19 cellular contexts compared by ENCODE assay signal in the genomic region with DNA sequence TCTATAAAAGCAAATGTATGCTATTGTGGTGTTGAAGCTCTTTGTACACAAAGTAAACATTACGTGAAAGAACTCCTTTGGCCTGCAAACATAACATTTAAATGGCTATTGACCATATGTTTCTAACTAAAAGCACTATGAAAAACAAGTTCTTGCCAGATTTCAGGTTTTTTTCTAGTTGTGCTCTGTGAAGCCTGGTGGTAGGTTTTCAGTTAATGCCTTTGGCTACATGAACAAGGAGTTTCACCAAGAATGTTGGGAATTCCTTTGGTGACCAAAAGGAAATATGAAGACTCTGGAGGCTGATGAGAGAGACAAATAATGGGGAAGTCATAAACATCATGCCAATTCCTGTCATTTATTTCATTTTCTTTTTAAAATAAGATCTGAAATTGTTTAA.
DNase-seq lines count a peak whose midpoint lies in the region; ATAC-seq and TF ChIP-seq lines count a peak whose summit lies in the region.
"Had no signal": no experiment of that assay in that cellular context is flagged by ENCODE, and none has a peak within 500 bp of the region (broad histone marks: within the 10 kb centered on the region; RNA-seq: fewer than 3 reads in every experiment).

No MANE protein-coding gene starts in this region.

- H4K20me1 ChIP-seq in H9 (ENCODE audit: control insufficient read depth, insufficient read depth, insufficient read length), result no peaks in the 10 kb centered on the region

- no peak overlapping the region for H4K8ac ChIP-seq in H9 (replicated peaks; ENCODE audit: insufficient read length, low read depth, low read length)

- H2AK5ac ChIP-seq in H9 (ENCODE audit: insufficient read length, low read length), result no peak overlapping the region

- intact Hi-C loops in A673 (cut with micrococcal nuclease; ENCODE audit: unreplicated experiment), result loop anchor here (2.0 to 10.0 kb wide), 2 partner anchors 168 to 296 kb away; no protein-coding TSS in a partner anchor

- H2BK120ac ChIP-seq in H9 (ENCODE audit: low read depth, low read length, poor library complexity, severe bottlenecking), result no peak overlapping the region

- H3K9me3 Mint-ChIP-seq in H9 (no peaks in the 10 kb centered on the region), WTC11 (no peaks in the 10 kb centered on the region)

- H4K5ac ChIP-seq in H9 (ENCODE audit: insufficient read length, low read depth, low read length), result no peak overlapping the region

- no peak overlapping the region for H3K23ac ChIP-seq in H9 (ENCODE audit: insufficient read length, low read depth, low read length)

- H3K4me1 Mint-ChIP-seq in H9, result peaks cover 41 to 60% of the 10 kb centered on the region in 2 experiments
- H3K4me1 Mint-ChIP-seq in WTC11, result peaks cover 76% of the 10 kb centered on the region

- no peak overlapping the region for H3K18ac ChIP-seq in H9 (ENCODE audit: insufficient read length, low read depth, low read length)

- no TSS peak for BruUV-seq in A673 (replicated peaks; lab: Mats Ljungman, UMichigan)

- peak; percentile 50 for DNase-seq in A673 (ENCODE audit: low spot score)
- DNase-seq in H9, result no peak
- no peak for DNase-seq in WTC11 (ENCODE audit: low spot score)
- peak; percentile 45 to 72 for DNase-seq in foreskin fibroblast
- no peak for DNase-seq in RWPE1 (ENCODE audit: low spot score)
- no peak for DNase-seq in epidermal melanocyte (ENCODE audit: insufficient read length, low spot score)
- DNase-seq in NOMO-1 (lab: John Stamatoyannopoulos, UW; ENCODE audit: unreplicated experiment in 2 of 2), result no peak
- DNase-seq: 8988T; activated CD8-positive, alpha-beta memory T cell treated with anti-CD3 and anti-CD28 coated beads, Interleukin-2, amount 50 U/mL, for 48 hours; colonic mucosa; DMS 273 treated with DMSO at 0.1 percent for 48 hours; NCI-H2081 treated with DMSO at 0.1 percent for 48 hours; NK-92 treated with Interleukin-12 subunit alpha and Interleukin-12 subunit beta, amount 100 ng/mL, for 24 hours; WERI-Rb-1 had no signal

- no peak overlapping the region for H3K4me3 ChIP-seq in A673 (ENCODE audit: low read depth, low read length, poor library complexity, severe bottlenecking)
- H3K4me3 ChIP-seq in foreskin fibroblast (ENCODE audit: low read depth in 1 of 2, low read length in 2 of 2), result no peak overlapping the region
- H3K4me3 ChIP-seq: colonic mucosa had no signal

- no peak overlapping the region for H4K91ac ChIP-seq in H9 (ENCODE audit: insufficient read length, low read depth, low read length)

- H3K79me1 ChIP-seq in H9 (ENCODE audit: insufficient read depth, low read depth, low read length, poor library complexity, severe bottlenecking), result no peaks in the 10 kb centered on the region

- no peak overlapping the region for H2BK5ac ChIP-seq in H9 (ENCODE audit: insufficient read length, low read length)

- WGBS in H9 (ENCODE audit: extremely low coverage, insufficient read length, low lambda C conversion rate), result no CpG with 5 or more reads among the region's 1 CpG

- no peak overlapping the region for H2BK15ac ChIP-seq in H9 (ENCODE audit: low read depth, low read length)

- H3K27me3 ChIP-seq in A673 (replicated peaks; ENCODE audit: insufficient read depth, low read depth, low read length, poor library complexity) (peaks cover 20% of the 10 kb centered on the region), H9 (ENCODE audit: insufficient read depth, low read length) (no peaks in the 10 kb centered on the region)
- H3K27me3 ChIP-seq: colonic mucosa had no signal

- H3K27ac ChIP-seq in A673 (ENCODE audit: low read depth, low read length, poor library complexity, severe bottlenecking) (no peak overlapping the region), H9 (ENCODE audit: insufficient read length, low read depth, low read length) (peak overlapping the region; percentile 61), RWPE1 (no peak overlapping the region)
- H3K27ac ChIP-seq: colonic mucosa, SK-N-MC, WERI-Rb-1 had no signal

- H2BK20ac ChIP-seq in H9 (ENCODE audit: low read depth, low read length, poor library complexity, severe bottlenecking), result no peak overlapping the region

- no peak overlapping the region for H3K4ac ChIP-seq in H9 (ENCODE audit: low read depth, low read length)

- H3K27me3 Mint-ChIP-seq in H9 (ENCODE audit: low read depth) (no peaks in the 10 kb centered on the region), WTC11 (ENCODE audit: low read depth) (no peaks in the 10 kb centered on the region)
- H3K27me3 Mint-ChIP-seq: progenitor cell of endocrine pancreas had no signal

- no peak overlapping the region for H3K4me3 Mint-ChIP-seq in H9
- H3K4me3 Mint-ChIP-seq in WTC11, result no peak overlapping the region
- H3K4me3 Mint-ChIP-seq: activated naive CD8-positive, alpha-beta T cell had no signal

- no peak overlapping the region for H3T11ph ChIP-seq in H9 (ENCODE audit: low read length)

- H3K9me3 ChIP-seq in A673 (ENCODE audit: low read depth, low read length, poor library complexity, severe bottlenecking) (no peaks in the 10 kb centered on the region), H9 (ENCODE audit: control insufficient read depth, low read depth, low read length) (no peaks in the 10 kb centered on the region)
- H3K9me3 ChIP-seq: colonic mucosa had no signal

- H3K27ac Mint-ChIP-seq in H9, result peak overlapping the region in 2 of 3 experiments; percentile 97 to 99; a peak in 5 of 7 replicates
- peak overlapping the region; percentile 97 for H3K27ac Mint-ChIP-seq in WTC11
- H3K27ac Mint-ChIP-seq: activated naive CD8-positive, alpha-beta T cell had no signal

- no peak overlapping the region for H3K14ac ChIP-seq in H9 (ENCODE audit: insufficient read depth, low read length)

- POLR2A ChIA-PET in A673 (lab: Charles Lee; ENCODE audit: low non-redundant PET) (no interaction called here), WTC11 (lab: Charles Lee) (interaction anchor here (0.6 kb wide), 1 partner anchor 15 kb away, joined by 3 read pairs; no protein-coding TSS in a partner anchor), RWPE1 (lab: Yijun Ruan, JAX; ENCODE audit: low non-redundant PET) (no interaction called here)

- H3K4me1 ChIP-seq in A673 (ENCODE audit: insufficient read depth, low read length, poor library complexity, severe bottlenecking), result peaks cover 32% of the 10 kb centered on the region
- peaks cover 6% of the 10 kb centered on the region; the same call in 1 of the 2 replicates for H3K4me1 ChIP-seq in H9 (ENCODE audit: insufficient read depth, low read length)
- H3K4me1 ChIP-seq: colonic mucosa had no signal

- no peaks in the 10 kb centered on the region for H3K36me3 Mint-ChIP-seq in H9 (ENCODE audit: insufficient read depth in 1 of 3, low read depth in 3 of 3)
- no peaks in the 10 kb centered on the region for H3K36me3 Mint-ChIP-seq in WTC11
- H3K36me3 Mint-ChIP-seq: activated naive CD8-positive, alpha-beta T cell had no signal

- no peaks in the 10 kb centered on the region for H3K23me2 ChIP-seq in H9 (ENCODE audit: insufficient read length, low read depth, low read length, poor library complexity, severe bottlenecking)

- no peaks in the 10 kb centered on the region for H3K79me2 ChIP-seq in H9 (ENCODE audit: insufficient read depth, low read length)

- no peaks in the 10 kb centered on the region for H3K36me3 ChIP-seq in A673 (ENCODE audit: insufficient read depth, low read length, poor library complexity, severe bottlenecking)
- H3K36me3 ChIP-seq: colonic mucosa, WERI-Rb-1 had no signal

- H3K9ac ChIP-seq in H9 (ENCODE audit: extremely low read depth, insufficient read length, low read length), result no peak overlapping the region

- H3K4me2 ChIP-seq in H9 (ENCODE audit: insufficient read depth, insufficient read length, low read length), result no peak overlapping the region

- CTCF ChIA-PET in A673 (lab: Charles Lee), result no interaction called here
- CTCF ChIA-PET in WTC11 (lab: Charles Lee), result no interaction called here
- CTCF ChIA-PET in RWPE1 (lab: Yijun Ruan, JAX), result interaction anchor here (0.6 kb wide), 1 partner anchor 98 kb away, joined by 3 read pairs; no protein-coding TSS in a partner anchor

- no peak overlapping the region for H2BK12ac ChIP-seq in H9 (ENCODE audit: insufficient read length, low read depth, low read length)

- no peak for TF ChIP-seq CTCF in A673 (conservative IDR thresholded peaks at IDR 0.05; ENCODE audit: low read depth, low read length)
- no peak for TF ChIP-seq CTCF in H9 (conservative IDR thresholded peaks at IDR 0.05)
- no peak for TF ChIP-seq CTCF in WTC11 (IDR thresholded peaks at IDR 0.05)
- no peak for TF ChIP-seq CTCF in foreskin fibroblast (IDR thresholded peaks at IDR 0.05; ENCODE audit: low read depth, low read length)
- TF ChIP-seq CTCF in RWPE1 (conservative IDR thresholded peaks at IDR 0.05; ENCODE audit: low read depth), result no peak

- ATAC-seq in WTC11 (no peak), GM21717 (IDR thresholded peaks at IDR 0.05; ENCODE audit: unreplicated experiment) (no peak)
- ATAC-seq: esophagus mucosa had no signal

- no peak overlapping the region for H2AFZ ChIP-seq in H9 (ENCODE audit: low read length)

- no peak overlapping the region for H3K56ac ChIP-seq in H9 (ENCODE audit: insufficient read length, low read depth, low read length)

TF ChIP-seq in WTC11, 78 proteins besides CTCF, POLR2A, EP300 and RAD21 (continues in another document):
- no peak for TF ChIP-seq JAZF1 (CRISPR knock-in tag; IDR thresholded peaks at IDR 0.05)
- no peak for TF ChIP-seq PRRX2 (CRISPR knock-in tag; IDR thresholded peaks at IDR 0.05)
- no peak for TF ChIP-seq ZNF671 (CRISPR knock-in tag; IDR thresholded peaks at IDR 0.05)
- no peak for TF ChIP-seq E2F4 (CRISPR knock-in tag; IDR thresholded peaks at IDR 0.05; ENCODE audit: borderline replicate concordance, low read depth)
- no peak for TF ChIP-seq NR2C2 (CRISPR knock-in tag; IDR thresholded peaks at IDR 0.05)
- TF ChIP-seq ZNF232 (CRISPR knock-in tag; IDR thresholded peaks at IDR 0.05), result no peak
- no peak for TF ChIP-seq ATF1 (CRISPR knock-in tag; IDR thresholded peaks at IDR 0.05)
- TF ChIP-seq NR3C1 (CRISPR knock-in tag; conservative IDR thresholded peaks at IDR 0.05; ENCODE audit: low read depth), result no peak
- no peak for TF ChIP-seq ETV6 (CRISPR knock-in tag; IDR thresholded peaks at IDR 0.05)
- no peak for TF ChIP-seq ZNF396 (CRISPR knock-in tag; IDR thresholded peaks at IDR 0.05; ENCODE audit: borderline replicate concordance)
- no peak for TF ChIP-seq RELA (CRISPR knock-in tag; IDR thresholded peaks at IDR 0.05; ENCODE audit: borderline replicate concordance)

Comparison
In these comparisons a context has a peak if more than half of its experiments do, and no peak if none do; other contexts are left out.
1. DNase-seq: peak in A673 (single experiment) and foreskin fibroblast (2 of 2); none in H9 (single experiment), WTC11 (single experiment), RWPE1 (single experiment), epidermal melanocyte (single experiment) and NOMO-1 (0 of 2).